ENCODE assay signal across 19 cellular contexts in genomic region chr13:98994896-98995295, GRCh38. TPM values are rescaled to one million over a fixed set of nuclear protein-coding genes. Genes with fewer than 3 reads are reported as not detected.
A peak's percentile ranks its signal among the peaks of the same experiment; 100 is the strongest.
DNase-seq lines count a peak whose midpoint lies in the region; ATAC-seq and TF ChIP-seq lines count a peak whose summit lies in the region.
"Had no signal": no experiment of that assay in that cellular context is flagged by ENCODE, and none has a peak within 500 bp of the region (broad histone marks: within the 10 kb centered on the region; RNA-seq: fewer than 3 reads in every experiment).

No MANE protein-coding gene starts in this region.

- TF ChIP-seq CTCF in endodermal cell (conservative IDR thresholded peaks at IDR 0.05): no peak

- peaks cover 75% of the 10 kb centered on the region for H3K4me1 Mint-ChIP-seq in activated CD4-positive, alpha-beta T cell treated with anti-CD3 and anti-CD28 coated beads for 36 hours
- peaks cover 57% of the 10 kb centered on the region for H3K4me1 Mint-ChIP-seq in activated T-helper 1 cell treated with anti-CD3 and anti-CD28 coated beads, Interleukin-12 subunit alpha, Interleukin-12 subunit beta, Interleukin-2, Interleukin-4 antibody, amounts not matched to agents 30 ng/mL and 10 ng/mL and 1 ng/mL, durations not matched to agents 14 hours and 24 hours and 36 hours (ENCODE audit: low read depth)
- H3K4me1 Mint-ChIP-seq in endodermal cell: peaks cover 13% of the 10 kb centered on the region

- no peak for DNase-seq in activated CD4-positive, alpha-beta T cell treated with anti-CD3 and anti-CD28 coated beads for 36 hours
- no peak for DNase-seq in activated CD4-positive, alpha-beta T cell treated with anti-CD3 and anti-CD28 coated beads, Interleukin-2, amount 50 U/mL, for 4 hours
- peak; percentile 88 for DNase-seq in Jurkat, Clone E6-1 (ENCODE audit: low read depth, low spot score)
- no peak for DNase-seq in activated T-helper 1 cell treated with anti-CD3 and anti-CD28 coated beads, Interleukin-12 subunit alpha, Interleukin-12 subunit beta, Interleukin-2, Interleukin-4 antibody, amounts not matched to agents 30 ng/mL and 10 ng/mL and 1 ng/mL, durations not matched to agents 14 hours and 24 hours and 36 hours (ENCODE audit: low spot score)
- DNase-seq in lung microvascular endothelial cell (ENCODE audit: low read depth in 2 of 2) (peak; percentile 62 to 63), DMS 273 treated with DMSO at 0.1 percent for 48 hours (lab: John Stamatoyannopoulos, UW) (no peak), endodermal cell (no peak)
- DNase-seq: activated CD4-positive, CD25-positive, alpha-beta regulatory T cell treated with anti-CD3 and anti-CD28 coated beads, Interleukin-2, amount 50 U/mL, for 72 hours; mucosa of descending colon; NCI-H187 treated with DMSO at 0.1 percent for 48 hours; NCI-H524; PC-3; retina; SJCRH30; T1000; upper lobe of right lung had no signal

- peak overlapping the region; percentile 43 for H3K4me3 Mint-ChIP-seq in activated CD4-positive, alpha-beta T cell treated with anti-CD3 and anti-CD28 coated beads for 36 hours
- H3K4me3 Mint-ChIP-seq in activated T-helper 1 cell treated with anti-CD3 and anti-CD28 coated beads, Interleukin-12 subunit alpha, Interleukin-12 subunit beta, Interleukin-2, Interleukin-4 antibody, amounts not matched to agents 30 ng/mL and 10 ng/mL and 1 ng/mL, durations not matched to agents 14 hours and 24 hours and 36 hours: peak overlapping the region; percentile 23
- no peak overlapping the region for H3K4me3 Mint-ChIP-seq in endodermal cell
- H3K4me3 Mint-ChIP-seq: stimulated activated memory B cell treated with anti-CD40 and anti-IgM and Interleukin-4, amounts not matched to agents 10 μg/mL and 1 μg/mL and 100 μg/mL, for 72 hours had no signal

- no peaks in the 10 kb centered on the region for H3K27me3 Mint-ChIP-seq in activated CD4-positive, alpha-beta T cell treated with anti-CD3 and anti-CD28 coated beads for 36 hours
- H3K27me3 Mint-ChIP-seq in activated T-helper 1 cell treated with anti-CD3 and anti-CD28 coated beads, Interleukin-12 subunit alpha, Interleukin-12 subunit beta, Interleukin-2, Interleukin-4 antibody, amounts not matched to agents 30 ng/mL and 10 ng/mL and 1 ng/mL, durations not matched to agents 14 hours and 24 hours and 36 hours (ENCODE audit: insufficient read depth): no peaks in the 10 kb centered on the region
- no peaks in the 10 kb centered on the region for H3K27me3 Mint-ChIP-seq in endodermal cell (ENCODE audit: insufficient read depth)
- H3K27me3 Mint-ChIP-seq: stimulated activated memory B cell treated with anti-CD40 and anti-IgM and Interleukin-4, amounts not matched to agents 10 μg/mL and 1 μg/mL and 100 μg/mL, for 72 hours had no signal

- POLR2A ChIA-PET in activated CD4-positive, alpha-beta T cell treated with anti-CD3 and anti-CD28 coated beads for 36 hours (lab: Charles Lee): no interaction called here

- no peaks in the 10 kb centered on the region for H3K27me3 ChIP-seq in endodermal cell (ENCODE audit: control insufficient read depth, insufficient read depth, low read length, poor library complexity, severe bottlenecking)
- H3K27me3 ChIP-seq: SJCRH30, upper lobe of right lung had no signal

- no peaks in the 10 kb centered on the region for H3K9me3 Mint-ChIP-seq in activated CD4-positive, alpha-beta T cell treated with anti-CD3 and anti-CD28 coated beads for 36 hours (ENCODE audit: low read depth)
- H3K9me3 Mint-ChIP-seq in activated T-helper 1 cell treated with anti-CD3 and anti-CD28 coated beads, Interleukin-12 subunit alpha, Interleukin-12 subunit beta, Interleukin-2, Interleukin-4 antibody, amounts not matched to agents 30 ng/mL and 10 ng/mL and 1 ng/mL, durations not matched to agents 14 hours and 24 hours and 36 hours: peaks cover under 1% of the 10 kb centered on the region
- H3K9me3 Mint-ChIP-seq in endodermal cell: no peaks in the 10 kb centered on the region
- H3K9me3 Mint-ChIP-seq: stimulated activated memory B cell treated with anti-CD40 and anti-IgM and Interleukin-4, amounts not matched to agents 10 μg/mL and 1 μg/mL and 100 μg/mL, for 72 hours had no signal

- no peaks in the 10 kb centered on the region for H3K36me3 ChIP-seq in endodermal cell (ENCODE audit: control insufficient read depth, insufficient read depth, low read length)
- H3K36me3 ChIP-seq: SJCRH30, upper lobe of right lung had no signal

- no peak overlapping the region for H3K9ac ChIP-seq in endodermal cell (ENCODE audit: extremely low read depth, low read length, poor library complexity, severe bottlenecking)

- intact Hi-C loops in activated CD4-positive, alpha-beta T cell treated with anti-CD3 and anti-CD28 coated beads for 36 hours (cut with DNase I, micrococcal nuclease): loop anchor here (5.0 kb wide), 2 partner anchors 78 to 83 kb away; no protein-coding TSS in a partner anchor
- intact Hi-C loops in activated T-helper 1 cell treated with anti-CD3 and anti-CD28 coated beads, Interleukin-12 subunit alpha, Interleukin-12 subunit beta, Interleukin-2, Interleukin-4 antibody, amounts not matched to agents 30 ng/mL and 10 ng/mL and 1 ng/mL, durations not matched to agents 14 hours and 24 hours and 36 hours (cut with micrococcal nuclease): loop anchor here (5.0 kb wide), 1 partner anchor 92 kb away; no protein-coding TSS in a partner anchor

- peaks cover 3% of the 10 kb centered on the region for H3K36me3 Mint-ChIP-seq in activated CD4-positive, alpha-beta T cell treated with anti-CD3 and anti-CD28 coated beads for 36 hours (ENCODE audit: low read depth)
- H3K36me3 Mint-ChIP-seq in activated T-helper 1 cell treated with anti-CD3 and anti-CD28 coated beads, Interleukin-12 subunit alpha, Interleukin-12 subunit beta, Interleukin-2, Interleukin-4 antibody, amounts not matched to agents 30 ng/mL and 10 ng/mL and 1 ng/mL, durations not matched to agents 14 hours and 24 hours and 36 hours (ENCODE audit: low read depth): peaks cover 12% of the 10 kb centered on the region
- no peaks in the 10 kb centered on the region for H3K36me3 Mint-ChIP-seq in endodermal cell (ENCODE audit: low read depth)
- H3K36me3 Mint-ChIP-seq: stimulated activated memory B cell treated with anti-CD40 and anti-IgM and Interleukin-4, amounts not matched to agents 10 μg/mL and 1 μg/mL and 100 μg/mL, for 72 hours had no signal

- no peak overlapping the region for H3K27ac ChIP-seq in endodermal cell (ENCODE audit: low read depth, low read length)
- H3K27ac ChIP-seq: SJCRH30, upper lobe of right lung had no signal

- H3K4me3 ChIP-seq in Jurkat, Clone E6-1 (ENCODE audit: low read length): no peak overlapping the region
- H3K4me3 ChIP-seq in endodermal cell (ENCODE audit: low read length): no peak overlapping the region
- H3K4me3 ChIP-seq: mucosa of descending colon, SJCRH30, upper lobe of right lung had no signal

- no peaks in the 10 kb centered on the region for H3K9me3 ChIP-seq in endodermal cell (ENCODE audit: control insufficient read depth, low read length)
- H3K9me3 ChIP-seq: mucosa of descending colon, SJCRH30, upper lobe of right lung had no signal

- 96% methylated on average over 6 of the region's 6 CpGs; no CpG with 5 or more reads in 1 of the 2 experiments for WGBS in endodermal cell (ENCODE audit: insufficient coverage in 1 of 2, insufficient read length in 1 of 2), 2 experiments

- H3K4me1 ChIP-seq in endodermal cell (ENCODE audit: control insufficient read depth, insufficient read depth, low read length): peaks cover 5% of the 10 kb centered on the region

- CTCF ChIA-PET in activated CD4-positive, alpha-beta T cell treated with anti-CD3 and anti-CD28 coated beads for 36 hours (lab: Charles Lee): interaction anchor here (1.7 kb wide), 1 partner anchor 17 kb away, joined by 3 read pairs; no protein-coding TSS in a partner anchor

- ATAC-seq in activated CD4-positive, alpha-beta T cell treated with anti-CD3 and anti-CD28 coated beads for 36 hours: peak; percentile 43
- ATAC-seq in HG02623 (IDR thresholded peaks at IDR 0.05; ENCODE audit: unreplicated experiment): no peak
- ATAC-seq: left lobe of liver; mucosa of descending colon; PC-3; stimulated activated memory B cell treated with anti-CD40 and anti-IgM and Interleukin-4, amounts not matched to agents 10 μg/mL and 1 μg/mL and 100 μg/mL, for 72 hours; upper lobe of right lung had no signal

- H3K27ac Mint-ChIP-seq in activated CD4-positive, alpha-beta T cell treated with anti-CD3 and anti-CD28 coated beads for 36 hours: peak overlapping the region; percentile 90
- H3K27ac Mint-ChIP-seq in activated T-helper 1 cell treated with anti-CD3 and anti-CD28 coated beads, Interleukin-12 subunit alpha, Interleukin-12 subunit beta, Interleukin-2, Interleukin-4 antibody, amounts not matched to agents 30 ng/mL and 10 ng/mL and 1 ng/mL, durations not matched to agents 14 hours and 24 hours and 36 hours: peak overlapping the region; percentile 71
- H3K27ac Mint-ChIP-seq in endodermal cell: no peak overlapping the region
- H3K27ac Mint-ChIP-seq: stimulated activated memory B cell treated with anti-CD40 and anti-IgM and Interleukin-4, amounts not matched to agents 10 μg/mL and 1 μg/mL and 100 μg/mL, for 72 hours had no signal

RNA-seq across cellular contexts. Expression of gene DOCK9, which starts 17.0 kb away (rescaled TPM):
- total RNA-seq in activated CD4-positive, alpha-beta T cell treated with anti-CD3 and anti-CD28 coated beads for 36 hours: 10 to 100 TPM; 36.0 to 42.6 TPM
- 4.8 TPM for polyA plus RNA-seq in Jurkat, Clone E6-1 (2012; ENCODE audit: insufficient read depth, insufficient read length)
- total RNA-seq in activated T-helper 1 cell treated with anti-CD3 and anti-CD28 coated beads, Interleukin-12 subunit alpha, Interleukin-12 subunit beta, Interleukin-2, Interleukin-4 antibody, amounts not matched to agents 30 ng/mL and 10 ng/mL and 1 ng/mL, durations not matched to agents 14 hours and 24 hours and 36 hours: 36.0 and 38.7 TPM in 2 replicates
- total RNA-seq in lung microvascular endothelial cell (251 and 480 TPM in 2 replicates), endodermal cell (10 to 100 TPM; 15.6 to 22.5 TPM)
- 9.8 TPM for polyA plus RNA-seq in endodermal cell (2013, experiment 1 of 2)
- 10.9 TPM for polyA plus RNA-seq in endodermal cell (2013, experiment 2 of 2)

Comparison
In these comparisons a context has a peak if more than half of its experiments do, and no peak if none do; other contexts are left out.
1. DNase-seq: peak in Jurkat, Clone E6-1 (single experiment) and lung microvascular endothelial cell (2 of 2); none in activated CD4-positive, alpha-beta T cell treated with anti-CD3 and anti-CD28 coated beads for 36 hours (single experiment), activated CD4-positive, alpha-beta T cell treated with anti-CD3 and anti-CD28 coated beads, Interleukin-2, amount 50 U/mL, for 4 hours (0 of 2), activated T-helper 1 cell treated with anti-CD3 and anti-CD28 coated beads, Interleukin-12 subunit alpha, Interleukin-12 subunit beta, Interleukin-2, Interleukin-4 antibody, amounts not matched to agents 30 ng/mL and 10 ng/mL and 1 ng/mL, durations not matched to agents 14 hours and 24 hours and 36 hours (single experiment), DMS 273 treated with DMSO at 0.1 percent for 48 hours (single experiment) and endodermal cell (single experiment).